27 cellular contexts compared by ENCODE assay signal in genomic region chr6:161254126-161254753, GRCh38. TPM values are rescaled to one million over a fixed set of nuclear protein-coding genes. Genes with fewer than 3 reads are reported as not detected.
DNase-seq lines count a peak whose midpoint lies in the region; ATAC-seq and TF ChIP-seq lines count a peak whose summit lies in the region.
"Had no signal": no experiment of that assay in that cellular context is flagged by ENCODE, and none has a peak within 500 bp of the region (broad histone marks: within the 10 kb centered on the region; RNA-seq: fewer than 3 reads in every experiment).

No MANE protein-coding gene starts in this region.

- no peaks in the 10 kb centered on the region for H4K20me1 ChIP-seq in IMR-90 (ENCODE audit: insufficient read depth, low read length)
- peaks cover 74% of the 10 kb centered on the region for H4K20me1 ChIP-seq in neural progenitor cell (ENCODE audit: low read depth)

- H2AK5ac ChIP-seq in IMR-90 (ENCODE audit: low read depth, low read length): no peak overlapping the region

- H3K36me3 Mint-ChIP-seq in endothelial cell (ENCODE audit: low read depth, unreplicated experiment): peaks cover 3% of the 10 kb centered on the region
- H3K36me3 Mint-ChIP-seq in neural progenitor cell: peaks cover 54% of the 10 kb centered on the region
- H3K36me3 Mint-ChIP-seq: natural killer cell had no signal

- CTCF ChIA-PET in AG04449 (lab: Yijun Ruan, JAX) (interaction anchor here (1.0 to 2.0 kb wide), 3 partner anchors 15 to 117 kb away, joined by 3 to 6 read pairs (median 4); no protein-coding TSS in a partner anchor), IMR-90 (lab: Yijun Ruan, JAX) (interaction anchor here (1.1 kb wide), 1 partner anchor 17 kb away, joined by 3 read pairs; no protein-coding TSS in a partner anchor)

- H3K4me3 Mint-ChIP-seq in endothelial cell (ENCODE audit: unreplicated experiment) (no peak overlapping the region), neural progenitor cell (no peak overlapping the region)
- H3K4me3 Mint-ChIP-seq: activated CD4-positive, alpha-beta T cell treated with anti-CD3 and anti-CD28 coated beads, Interleukin-2, amount 10 ng/mL, durations not matched to agents 7 days and 5 days; natural killer cell; T-helper 1 cell treated with Interleukin-12 subunit alpha and Interleukin-12 subunit beta and Interleukin-4 antibody, amounts not matched to agents 30 μg/mL and 1 μg/mL, for 36 hours had no signal

- H3K56ac ChIP-seq in IMR-90 (ENCODE audit: extremely low read depth, insufficient read depth, low read length): no peak overlapping the region

- H3K27me3 ChIP-seq in IMR-90 (ENCODE audit: control insufficient read depth, insufficient read depth, low read length): no peaks in the 10 kb centered on the region
- no peaks in the 10 kb centered on the region for H3K27me3 ChIP-seq in neural progenitor cell
- H3K27me3 ChIP-seq: adrenal gland, pancreas, upper lobe of right lung had no signal

- H2BK20ac ChIP-seq in IMR-90 (ENCODE audit: low read depth, low read length): no peak overlapping the region

- H3K9me3 ChIP-seq in IMR-90 (ENCODE audit: control insufficient read depth, insufficient read depth, low read length): no peaks in the 10 kb centered on the region
- H3K9me3 ChIP-seq in neural progenitor cell (ENCODE audit: low read depth): no peaks in the 10 kb centered on the region
- H3K9me3 ChIP-seq: adrenal gland, BE2C, pancreas, upper lobe of right lung had no signal

- no peak for TF ChIP-seq CTCF in AG04449 (IDR thresholded peaks at IDR 0.05; ENCODE audit: insufficient read depth, low read length, missing control alignments)
- no peak for TF ChIP-seq CTCF in IMR-90 (conservative IDR thresholded peaks at IDR 0.05; ENCODE audit: low read depth, low read length)
- no peak for TF ChIP-seq CTCF in endothelial cell (IDR thresholded peaks at IDR 0.05; ENCODE audit: unreplicated experiment)
- no peak for TF ChIP-seq CTCF in neural progenitor cell (IDR thresholded peaks at IDR 0.05)

- H3K4me1 ChIP-seq in IMR-90 (ENCODE audit: control insufficient read depth, insufficient read depth, low read length) (peaks cover 15% of the 10 kb centered on the region), neural progenitor cell (peaks cover 30% of the 10 kb centered on the region)
- H3K4me1 ChIP-seq: adrenal gland, pancreas, upper lobe of right lung had no signal

- H3K14ac ChIP-seq in IMR-90 (replicated peaks; ENCODE audit: low read depth, low read length): 0 out of 2 replicates have a peak overlapping the region, but pooled peaks have one; percentile 17

- H3K79me2 ChIP-seq in neural progenitor cell (ENCODE audit: low read depth): peaks cover 100% of the 10 kb centered on the region

- peaks cover 25% of the 10 kb centered on the region for H3F3A ChIP-seq in neural progenitor cell (ENCODE audit: low read depth)

- H3K4ac ChIP-seq in IMR-90 (ENCODE audit: low read depth, low read length): 0 out of 2 replicates have a peak overlapping the region, but pooled peaks have one; percentile 31

- H2BK5ac ChIP-seq in IMR-90 (ENCODE audit: low read depth, low read length, poor library complexity, severe bottlenecking): peak overlapping the region; percentile 82

- peak; percentile 67 for ATAC-seq in IMR-90 (ENCODE audit: low read depth)
- no peak for ATAC-seq in GM21576 (IDR thresholded peaks at IDR 0.05; ENCODE audit: unreplicated experiment)
- ATAC-seq: left ventricle myocardium superior, natural killer cell, pancreas, upper lobe of right lung had no signal

- peak overlapping the region; percentile 40; the same call in 1 of the 2 replicates for H3K27ac ChIP-seq in IMR-90 (ENCODE audit: insufficient read depth, low read length)
- peak overlapping the region; percentile 84 for H3K27ac ChIP-seq in neural progenitor cell
- H3K27ac ChIP-seq: adrenal gland, pancreas, RWPE1, SK-N-MC, upper lobe of right lung, VCaP had no signal

- H3K9ac ChIP-seq in IMR-90 (ENCODE audit: low read depth, low read length) (no peak overlapping the region; the same call in 1 of the 2 replicates), neural progenitor cell (no peak overlapping the region)

- dilution Hi-C loops in IMR-90 (cut with HindIII; ENCODE audit: low sequenced_read_pairs, unreplicated experiment): no loop called here

- H2AK9ac ChIP-seq in IMR-90 (replicated peaks; ENCODE audit: low read depth, low read length, poor library complexity): no peak overlapping the region

- TF ChIP-seq RAD21 in IMR-90 (IDR thresholded peaks at IDR 0.05; ENCODE audit: low read length): no peak

- peak overlapping the region; percentile 67 for H3K18ac ChIP-seq in IMR-90 (ENCODE audit: low read depth, low read length)

- peak overlapping the region; percentile 37; the same call in 1 of the 2 replicates for H3K4me2 ChIP-seq in IMR-90 (ENCODE audit: low read depth, low read length)
- H3K4me2 ChIP-seq in neural progenitor cell: peak overlapping the region; percentile 61

- BruUV-seq in IMR-90 (replicated peaks; lab: Mats Ljungman, UMichigan): no TSS peak

- peak overlapping the region; percentile 0; the same call in 1 of the 3 replicates for H2BK15ac ChIP-seq in IMR-90 (ENCODE audit: low read depth, low read length)

- TF ChIP-seq POLR2A in IMR-90 (IDR thresholded peaks at IDR 0.05; ENCODE audit: low read depth, low read length): no peak

- intact Hi-C loops in IMR-90 (cut with micrococcal nuclease): loop anchor here (2.0 kb wide), 1 partner anchor 19 kb away; no protein-coding TSS in a partner anchor

- H4K5ac ChIP-seq in IMR-90 (ENCODE audit: low read depth, low read length): peak overlapping the region; percentile 61; the same call in 1 of the 2 replicates

- H3K36me3 ChIP-seq in IMR-90 (ENCODE audit: control insufficient read depth, insufficient read depth, low read length) (peaks cover 2% of the 10 kb centered on the region; the same call in 1 of the 2 replicates), neural progenitor cell (no peaks in the 10 kb centered on the region)
- H3K36me3 ChIP-seq: adrenal gland, BE2C, pancreas, upper lobe of right lung had no signal

- H2BK120ac ChIP-seq in IMR-90 (ENCODE audit: low read depth, low read length): peak overlapping the region; percentile 14; the same call in 1 of the 2 replicates

- H3K23ac ChIP-seq in IMR-90 (ENCODE audit: low read depth, low read length): no peak overlapping the region

- peaks cover 18 to 27% of the 10 kb centered on the region in 2 experiments for H3K79me1 ChIP-seq in IMR-90 (ENCODE audit: low read depth in 1 of 2, low read length in 2 of 2)

- peak overlapping the region in 1 of 2 experiments; percentile 64; a peak in 3 of 4 replicates for H4K8ac ChIP-seq in IMR-90 (ENCODE audit: low read depth in 2 of 2, low read length in 2 of 2)

- in situ Hi-C loops in IMR-90 (cut with MboI; ENCODE audit: low sequenced_read_pairs): loop anchor here (25.0 kb wide), 1 partner anchor 267 kb away; the partner anchor contains the start of gene MAP3K4

- H3K4me3 ChIP-seq in AG04449 (ENCODE audit: low read depth, low read length) (no peak overlapping the region), IMR-90 (ENCODE audit: insufficient read depth, low read depth, low read length) (no peak overlapping the region), neural progenitor cell (no peak overlapping the region)
- H3K4me3 ChIP-seq: adrenal gland, pancreas, SK-N-MC, upper lobe of right lung had no signal

- peaks cover 4% of the 10 kb centered on the region; the same call in 1 of the 2 replicates for H3K9me1 ChIP-seq in IMR-90 (ENCODE audit: insufficient read depth, low read length)

- H3K27me3 Mint-ChIP-seq in endothelial cell (ENCODE audit: unreplicated experiment) (peaks cover 3% of the 10 kb centered on the region), neural progenitor cell (ENCODE audit: insufficient read depth, low read depth) (peaks cover 2% of the 10 kb centered on the region)
- H3K27me3 Mint-ChIP-seq: activated CD4-positive, alpha-beta T cell treated with anti-CD3 and anti-CD28 coated beads, Interleukin-2, amount 10 ng/mL, durations not matched to agents 7 days and 5 days had no signal

- H3K9me3 Mint-ChIP-seq in endothelial cell (ENCODE audit: unreplicated experiment) (no peaks in the 10 kb centered on the region), neural progenitor cell (peaks cover 7% of the 10 kb centered on the region)
- H3K9me3 Mint-ChIP-seq: activated CD4-positive, alpha-beta T cell treated with anti-CD3 and anti-CD28 coated beads, Interleukin-2, amount 10 ng/mL, durations not matched to agents 7 days and 5 days; natural killer cell; T-helper 1 cell treated with Interleukin-12 subunit alpha and Interleukin-12 subunit beta and Interleukin-4 antibody, amounts not matched to agents 30 μg/mL and 1 μg/mL, for 36 hours had no signal

- no peak overlapping the region for H2AFZ ChIP-seq in IMR-90 (replicated peaks; ENCODE audit: low read length, poor library complexity)
- no peak overlapping the region for H2AFZ ChIP-seq in neural progenitor cell (replicated peaks)

- H3K27ac Mint-ChIP-seq in endothelial cell (ENCODE audit: unreplicated experiment) (peak overlapping the region; percentile 49), neural progenitor cell (no peak overlapping the region)
- H3K27ac Mint-ChIP-seq: activated CD4-positive, alpha-beta T cell treated with anti-CD3 and anti-CD28 coated beads, Interleukin-2, amount 10 ng/mL, durations not matched to agents 7 days and 5 days; T-helper 1 cell treated with Interleukin-12 subunit alpha and Interleukin-12 subunit beta and Interleukin-4 antibody, amounts not matched to agents 30 μg/mL and 1 μg/mL, for 36 hours had no signal

- H3K4me1 Mint-ChIP-seq in endothelial cell (ENCODE audit: unreplicated experiment) (peaks cover 38% of the 10 kb centered on the region), neural progenitor cell (peaks cover 37% of the 10 kb centered on the region)

- POLR2A ChIA-PET in AG04449 (lab: Yijun Ruan, JAX): no interaction called here
- POLR2A ChIA-PET in IMR-90 (lab: Charles Lee; ENCODE audit: unreplicated experiment): interaction anchor here (0.8 kb wide), 1 partner anchor 21 kb away, joined by 3 read pairs; no protein-coding TSS in a partner anchor

- DNase-seq in AG04449 (ENCODE audit: low read depth, low spot score): peak; percentile 16
- DNase-seq in IMR-90: peak; percentile 78
- DNase-seq in endothelial cell (ENCODE audit: low spot score): no peak
- DNase-seq in neural progenitor cell (ENCODE audit: low spot score): no peak
- no peak for DNase-seq in NCI-H446 (lab: John Stamatoyannopoulos, UW)
- no peak for DNase-seq in DMS53 (lab: John Stamatoyannopoulos, UW)
- no peak for DNase-seq in NCI-H1694 (lab: John Stamatoyannopoulos, UW)
- DNase-seq: activated CD4-positive, alpha-beta T cell treated with anti-CD3 and anti-CD28 coated beads, Interleukin-2, amount 10 ng/mL, durations not matched to agents 7 days and 5 days; activated naive CD4-positive, alpha-beta T cell; activated T-cell treated with anti-CD3 and anti-CD28 coated beads, Interleukin-2, amount 50 U/mL, for 48 hours; caudate nucleus; foreskin melanocyte; left ventricle myocardium superior; natural killer cell; NCI-H1048; NCI-H1930; NCI-H226; NCI-H748 treated with DMSO at 0.1 percent for 48 hours; pancreas; upper lobe of right lung had no signal

- no peak overlapping the region for H4K91ac ChIP-seq in IMR-90 (ENCODE audit: insufficient read depth, low read depth, low read length)

- WGBS in IMR-90 (ENCODE audit: extremely low coverage in 2 of 2, insufficient read length in 1 of 2), 2 experiments: no CpG with 5 or more reads among the region's 7 CpGs

RNA-seq across cellular contexts. Expression of gene AGPAT4, which starts 19.6 kb away (rescaled TPM):
- 3.6 and 3.8 TPM in 2 replicates for total RNA-seq in IMR-90 (2012; rRNA removed)
- polyA plus RNA-seq in IMR-90 (2012; rRNA removed): 3.6 and 3.8 TPM in 2 replicates
- polyA plus RNA-seq in IMR-90 (2012; cell fraction: cytosol; rRNA removed): 1.5 and 2.0 TPM in 2 replicates
- 6.2 and 14.0 TPM in 2 replicates for polyA plus RNA-seq in IMR-90 (2012; cell fraction: nucleus; rRNA removed; ENCODE audit: low replicate concordance)
- total RNA-seq in endothelial cell (ENCODE audit: unreplicated experiment): 25.2 TPM
- total RNA-seq in neural progenitor cell (ENCODE audit: low replicate concordance): 30.5 and 34.5 TPM in 2 replicates

Comparison
In these comparisons a context has a peak if more than half of its experiments do, and no peak if none do; other contexts are left out.
1. DNase-seq: peak in AG04449 (single experiment) and IMR-90 (single experiment); none in endothelial cell (single experiment), neural progenitor cell (single experiment), NCI-H446 (0 of 2), DMS53 (single experiment) and NCI-H1694 (single experiment).